ENCODE assay signal across 18 cellular contexts in the genomic region with DNA sequence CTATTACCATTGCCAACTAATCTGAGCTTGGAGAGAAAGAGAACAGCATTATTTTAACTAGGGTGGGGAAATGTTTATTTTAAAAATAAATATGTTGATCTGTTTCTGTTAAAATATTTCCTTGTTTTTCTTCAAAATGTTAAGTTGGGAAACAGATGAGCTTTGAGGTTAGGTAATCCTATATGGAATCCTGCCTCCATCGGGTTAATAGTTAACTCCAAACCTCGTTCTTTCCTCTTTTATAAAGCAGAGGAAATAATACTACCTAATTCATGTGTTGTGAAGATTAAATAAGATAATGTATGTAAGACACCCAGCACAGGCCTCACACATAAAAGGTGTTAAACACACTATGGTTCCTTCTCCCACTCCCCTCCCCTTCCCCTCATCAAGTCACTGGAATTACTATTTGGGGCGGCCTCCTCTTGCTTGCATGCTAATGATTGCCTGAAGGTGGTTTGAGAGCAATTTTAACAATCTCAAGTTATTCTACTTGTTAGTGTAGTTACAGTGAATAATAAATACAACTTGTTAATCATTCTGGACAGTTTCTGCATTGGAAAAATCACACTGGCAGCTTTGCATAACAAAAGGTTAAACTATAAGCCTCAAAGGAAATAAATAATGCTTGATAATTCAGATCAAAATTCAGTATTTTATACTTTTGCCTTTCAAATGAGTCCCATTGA.
"Had no signal": no experiment of that assay in that cellular context is flagged by ENCODE, and none has a peak within 500 bp of the region (broad histone marks: within the 10 kb centered on the region; RNA-seq: fewer than 3 reads in every experiment).

No MANE protein-coding gene starts in this region.

- H3K4me1 ChIP-seq: foreskin keratinocyte, suprapubic skin, upper lobe of left lung had no signal

- H3K9me3 ChIP-seq: suprapubic skin had no signal

- H3K4me3 Mint-ChIP-seq: activated CD4-positive, alpha-beta T cell treated with anti-CD3 and anti-CD28 coated beads, Interleukin-2, amount 10 ng/mL, durations not matched to agents 24 days and 14 days; activated CD8-positive, alpha-beta T cell treated with anti-CD3 and anti-CD28 coated beads for 36 hours; activated naive CD4-positive, alpha-beta T cell treated with anti-CD3 and anti-CD28 coated beads for 36 hours; activated T-cell treated with anti-CD3 and anti-CD28 coated beads, Interleukin-2, amount 50 U/mL, for 24 hours; memory B cell; naive thymus-derived CD8-positive, alpha-beta T cell; stimulated activated naive CD8-positive, alpha-beta T cell treated with anti-CD3 and anti-CD28 coated beads, Interleukin-15, Interleukin-2, amounts not matched to agents 100 ng/mL and 50 ng/mL, for 24 hours had no signal

- H3K27me3 Mint-ChIP-seq: activated CD4-positive, alpha-beta T cell treated with anti-CD3 and anti-CD28 coated beads, Interleukin-2, amount 10 ng/mL, durations not matched to agents 24 days and 14 days; activated T-cell treated with anti-CD3 and anti-CD28 coated beads, Interleukin-2, amount 50 U/mL, for 24 hours; stimulated activated naive CD8-positive, alpha-beta T cell treated with anti-CD3 and anti-CD28 coated beads, Interleukin-15, Interleukin-2, amounts not matched to agents 100 ng/mL and 50 ng/mL, for 24 hours had no signal

- H3K27ac Mint-ChIP-seq: activated CD4-positive, alpha-beta T cell treated with anti-CD3 and anti-CD28 coated beads, Interleukin-2, amount 10 ng/mL, durations not matched to agents 24 days and 14 days; activated CD8-positive, alpha-beta T cell treated with anti-CD3 and anti-CD28 coated beads for 36 hours; activated naive CD4-positive, alpha-beta T cell treated with anti-CD3 and anti-CD28 coated beads for 36 hours; activated T-cell treated with anti-CD3 and anti-CD28 coated beads, Interleukin-2, amount 50 U/mL, for 24 hours; memory B cell; naive thymus-derived CD8-positive, alpha-beta T cell; stimulated activated naive CD8-positive, alpha-beta T cell treated with anti-CD3 and anti-CD28 coated beads, Interleukin-15, Interleukin-2, amounts not matched to agents 100 ng/mL and 50 ng/mL, for 24 hours had no signal

- H3K36me3 Mint-ChIP-seq: memory B cell; naive thymus-derived CD8-positive, alpha-beta T cell had no signal

- H3K27me3 ChIP-seq: brain microvascular endothelial cell, dorsolateral prefrontal cortex, foreskin keratinocyte, suprapubic skin, upper lobe of left lung had no signal

- H3K36me3 ChIP-seq: brain microvascular endothelial cell, suprapubic skin, upper lobe of left lung had no signal

- H3K4me1 Mint-ChIP-seq: activated CD4-positive, alpha-beta T cell treated with anti-CD3 and anti-CD28 coated beads, Interleukin-2, amount 10 ng/mL, durations not matched to agents 24 days and 14 days; memory B cell; naive thymus-derived CD8-positive, alpha-beta T cell had no signal

- ATAC-seq: activated CD8-positive, alpha-beta T cell treated with anti-CD3 and anti-CD28 coated beads for 36 hours; foreskin keratinocyte; left ventricle myocardium superior; naive thymus-derived CD8-positive, alpha-beta T cell had no signal

- DNase-seq: activated CD4-positive, alpha-beta T cell treated with anti-CD3 and anti-CD28 coated beads, Interleukin-2, amount 10 ng/mL, durations not matched to agents 24 days and 14 days; activated CD8-positive, alpha-beta T cell treated with anti-CD3 and anti-CD28 coated beads for 36 hours; activated naive CD4-positive, alpha-beta T cell treated with anti-CD3 and anti-CD28 coated beads for 36 hours; activated T-cell treated with anti-CD3 and anti-CD28 coated beads, Interleukin-2, amount 50 U/mL, for 24 hours; brain microvascular endothelial cell; central memory CD4-positive, alpha-beta T cell; dorsolateral prefrontal cortex; foreskin keratinocyte; glutamatergic neuron; left ventricle myocardium superior; naive thymus-derived CD8-positive, alpha-beta T cell; stimulated activated CD4-positive, alpha-beta T cell treated with anti-CD3 and anti-CD28 coated beads, Interleukin-2, amount 100 ng/mL, for 24 hours; T1000; upper lobe of left lung had no signal

- H3K9me3 Mint-ChIP-seq: activated CD4-positive, alpha-beta T cell treated with anti-CD3 and anti-CD28 coated beads, Interleukin-2, amount 10 ng/mL, durations not matched to agents 24 days and 14 days; activated CD8-positive, alpha-beta T cell treated with anti-CD3 and anti-CD28 coated beads for 36 hours; activated naive CD4-positive, alpha-beta T cell treated with anti-CD3 and anti-CD28 coated beads for 36 hours; activated T-cell treated with anti-CD3 and anti-CD28 coated beads, Interleukin-2, amount 50 U/mL, for 24 hours; memory B cell; naive thymus-derived CD8-positive, alpha-beta T cell; stimulated activated naive CD8-positive, alpha-beta T cell treated with anti-CD3 and anti-CD28 coated beads, Interleukin-15, Interleukin-2, amounts not matched to agents 100 ng/mL and 50 ng/mL, for 24 hours had no signal

- H3K27ac ChIP-seq: brain microvascular endothelial cell, epithelial cell of prostate, foreskin keratinocyte, suprapubic skin, upper lobe of left lung had no signal

- H3K4me3 ChIP-seq: dorsolateral prefrontal cortex, suprapubic skin, upper lobe of left lung had no signal
